ENCODE assay signal across 8 cellular contexts in the genomic region with DNA sequence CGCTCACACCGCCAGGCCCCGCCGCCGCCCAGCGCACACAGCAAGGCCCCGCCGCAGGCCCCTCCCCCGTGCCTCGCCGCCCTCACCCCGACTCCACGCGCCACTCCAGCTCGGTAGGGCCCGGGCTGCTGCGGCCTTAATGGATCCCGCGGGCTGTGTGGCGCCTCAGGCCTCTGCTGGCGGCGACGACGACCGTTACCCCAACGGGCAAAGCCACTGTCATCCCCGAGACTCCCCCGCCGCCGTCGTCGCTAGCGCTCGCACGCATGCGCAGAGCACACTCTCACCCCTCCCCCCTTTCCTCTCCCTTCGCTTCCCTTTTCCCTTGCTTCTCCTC. TPM values are rescaled to one million over a fixed set of nuclear protein-coding genes. Genes with fewer than 3 reads are reported as not detected.
A peak's percentile ranks its signal among the peaks of the same experiment; 100 is the strongest.
DNase-seq lines count a peak whose midpoint lies in the region; FAIRE-seq and TF ChIP-seq lines count a peak whose summit lies in the region.

A gene with protein sequence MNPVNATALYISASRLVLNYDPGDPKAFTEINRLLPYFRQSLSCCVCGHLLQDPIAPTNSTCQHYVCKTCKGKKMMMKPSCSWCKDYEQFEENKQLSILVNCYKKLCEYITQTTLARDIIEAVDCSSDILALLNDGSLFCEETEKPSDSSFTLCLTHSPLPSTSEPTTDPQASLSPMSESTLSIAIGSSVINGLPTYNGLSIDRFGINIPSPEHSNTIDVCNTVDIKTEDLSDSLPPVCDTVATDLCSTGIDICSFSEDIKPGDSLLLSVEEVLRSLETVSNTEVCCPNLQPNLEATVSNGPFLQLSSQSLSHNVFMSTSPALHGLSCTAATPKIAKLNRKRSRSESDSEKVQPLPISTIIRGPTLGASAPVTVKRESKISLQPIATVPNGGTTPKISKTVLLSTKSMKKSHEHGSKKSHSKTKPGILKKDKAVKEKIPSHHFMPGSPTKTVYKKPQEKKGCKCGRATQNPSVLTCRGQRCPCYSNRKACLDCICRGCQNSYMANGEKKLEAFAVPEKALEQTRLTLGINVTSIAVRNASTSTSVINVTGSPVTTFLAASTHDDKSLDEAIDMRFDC (minus strand): TSS at position 272 of the 337 bp plus-strand sequence. CDS start 1,222 bp downstream, outside the sequence.

- H3K27ac ChIP-seq in 22Rv1 = peak within 1 kb of the TSS; percentile 99

- H3K27ac Mint-ChIP-seq in osteocyte (ENCODE audit: unreplicated experiment) = peak within 1 kb of the TSS; percentile 98

- H3K36me3 Mint-ChIP-seq in osteocyte (ENCODE audit: unreplicated experiment) = peaks cover 6% of the 10 kb centered on the region

- peak; percentile 75 for TF ChIP-seq POLR2A in H54 (IDR thresholded peaks at IDR 0.05; ENCODE audit: low read depth, low read length)

- no peak for FAIRE-seq in H54 (lab: Jason Lieb, UNC)

- H3K4me1 Mint-ChIP-seq in osteocyte (ENCODE audit: unreplicated experiment) = peaks cover 39% of the 10 kb centered on the region

- TF ChIP-seq CTCF in 22Rv1 (IDR thresholded peaks at IDR 0.05) (no peak), fibroblast of villous mesenchyme (IDR thresholded peaks at IDR 0.05; ENCODE audit: insufficient read depth, low read depth, low read length) (no peak), osteocyte (IDR thresholded peaks at IDR 0.05) (no peak)

- no peaks in the 10 kb centered on the region for H3K27me3 Mint-ChIP-seq in osteocyte (ENCODE audit: unreplicated experiment)

- no peak for DNase-seq in H54 (ENCODE audit: insufficient read length, low spot score)
- peak; percentile 80 for DNase-seq in fibroblast of villous mesenchyme (ENCODE audit: low read depth)
- no peak for DNase-seq in osteocyte (ENCODE audit: extremely low spot score, unreplicated experiment)
- no peak for DNase-seq in head of caudate nucleus
- no peak for DNase-seq in HCEC 1CT
- DNase-seq in activated effector memory CD4-positive, alpha-beta T cell treated with anti-CD3 and anti-CD28 coated beads, Interleukin-2, amount 50 U/mL, for 16 hours = no peak

- H3K9me3 Mint-ChIP-seq in osteocyte (ENCODE audit: unreplicated experiment) = no peaks in the 10 kb centered on the region

- H3K4me3 Mint-ChIP-seq in osteocyte (ENCODE audit: unreplicated experiment) = peak within 1 kb of the TSS; percentile 91

- intact Hi-C loops in T-helper 2 cell treated with Interferon-gamma antibody and Interleukin-4, amounts not matched to agents 100 ng/mL and 5 ng/mL, for 36 hours (cut with micrococcal nuclease) = loop anchor here (1.0 to 10.0 kb wide), 7 partner anchors 54 to 1991 kb away; partner anchors contain the start of genes ARMC8, NCK1, PCCB and STAG1
- intact Hi-C loops in head of caudate nucleus (cut with DNase I) = loop anchor here (1.0 to 5.0 kb wide), 3 partner anchors 54 to 556 kb away; partner anchors contain the start of genes PCCB and STAG1

- peak within 1 kb of the TSS; percentile 76 for H3K4me3 ChIP-seq in fibroblast of villous mesenchyme (ENCODE audit: low read depth, low read length)

RNA-seq across cellular contexts. Expression of the gene that starts here (rescaled TPM):
- 53.3 and 54.4 TPM in 2 replicates for total RNA-seq in T-helper 2 cell treated with Interferon-gamma antibody and Interleukin-4, amounts not matched to agents 100 ng/mL and 5 ng/mL, for 36 hours
- 15.8 and 22.0 TPM in 2 replicates for total RNA-seq in fibroblast of villous mesenchyme
- total RNA-seq in osteocyte = 28.7 and 28.9 TPM in 2 replicates
